Comparison of ENCODE assay signal across 19 cellular contexts in genomic region chr1:205360166-205360565, GRCh38. TPM values are rescaled to one million over a fixed set of nuclear protein-coding genes. Genes with fewer than 3 reads are reported as not detected.
A peak's percentile ranks its signal among the peaks of the same experiment; 100 is the strongest.
DNase-seq lines count a peak whose midpoint lies in the region; TF ChIP-seq lines count a peak whose summit lies in the region.
"Had no signal": no experiment of that assay in that cellular context is flagged by ENCODE, and none has a peak within 500 bp of the region (broad histone marks: within the 10 kb centered on the region; RNA-seq: fewer than 3 reads in every experiment).

No MANE protein-coding gene starts in this region.

- no peak overlapping the region for H3K14ac ChIP-seq in neuronal stem cell (ENCODE audit: low read length)

- no peak overlapping the region for H3K27ac Mint-ChIP-seq in activated naive CD4-positive, alpha-beta T cell treated with anti-CD3 and anti-CD28 coated beads for 36 hours
- H3K27ac Mint-ChIP-seq: activated T-helper 2 cell treated with anti-CD3 and anti-CD28 coated beads, Interferon-gamma antibody, Interleukin-2, Interleukin-4, amounts not matched to agents 10 μg/mL and 5 μg/mL and 100 μg/mL, durations not matched to agents 14 hours and 24 hours and 36 hours; dendritic cell treated with granulocyte-macrophage colony-stimulating factor and Interleukin-4, amounts not matched to agents 40 ng/mL and 50 ng/mL, for 4 days; HFFc6 had no signal

- H4K91ac ChIP-seq in neuronal stem cell (ENCODE audit: low read depth, low read length, poor library complexity): no peak overlapping the region

- H3K4me1 ChIP-seq in neuronal stem cell (ENCODE audit: control insufficient read depth in 2 of 2, insufficient read depth in 1 of 2, low read depth in 1 of 2, low read length in 2 of 2) (peaks cover 19 to 20% of the 10 kb centered on the region in 2 donors), uterus (no peaks in the 10 kb centered on the region)
- H3K4me1 ChIP-seq: prostate gland had no signal

- peak overlapping the region; percentile 79 for H2AFZ ChIP-seq in neuronal stem cell (ENCODE audit: low read length)

- H3K36me3 Mint-ChIP-seq in activated naive CD4-positive, alpha-beta T cell treated with anti-CD3 and anti-CD28 coated beads for 36 hours (ENCODE audit: low read depth): no peaks in the 10 kb centered on the region

- H3K4me3 ChIP-seq in neuronal stem cell (ENCODE audit: low read length in 2 of 2): no peak overlapping the region
- H3K4me3 ChIP-seq in uterus: no peak overlapping the region
- H3K4me3 ChIP-seq: esophagus squamous epithelium, heart right ventricle, prostate gland, upper lobe of left lung had no signal

- WGBS in neuronal stem cell (ENCODE audit: extremely low coverage in 2 of 2, insufficient read length in 2 of 2, insufficient replicate concordance in 1 of 2), 2 donors: no CpG with 5 or more reads among the region's 8 CpGs

- H2BK120ac ChIP-seq in neuronal stem cell (ENCODE audit: low read depth, low read length): peak overlapping the region; percentile 69

- no peak overlapping the region for H3K4ac ChIP-seq in neuronal stem cell (ENCODE audit: low read length)

- H3K27me3 ChIP-seq in neuronal stem cell (ENCODE audit: control insufficient read depth in 3 of 3, insufficient read depth in 3 of 3, low read depth in 1 of 3, low read length in 3 of 3) (no peaks in the 10 kb centered on the region), uterus (no peaks in the 10 kb centered on the region)
- H3K27me3 ChIP-seq: upper lobe of left lung had no signal

- H3K23ac ChIP-seq in neuronal stem cell (ENCODE audit: low read depth, low read length, poor library complexity): no peak overlapping the region

- CTCF ChIA-PET in activated naive CD4-positive, alpha-beta T cell treated with anti-CD3 and anti-CD28 coated beads for 36 hours (lab: Charles Lee): interaction anchor here (0.5 to 2.3 kb wide), 2 partner anchors 125 to 126 kb away, joined by 3 to 4 read pairs; no protein-coding TSS in a partner anchor

- no peaks in the 10 kb centered on the region for H3K9me3 Mint-ChIP-seq in activated naive CD4-positive, alpha-beta T cell treated with anti-CD3 and anti-CD28 coated beads for 36 hours
- H3K9me3 Mint-ChIP-seq: activated T-helper 2 cell treated with anti-CD3 and anti-CD28 coated beads, Interferon-gamma antibody, Interleukin-2, Interleukin-4, amounts not matched to agents 10 μg/mL and 5 μg/mL and 100 μg/mL, durations not matched to agents 14 hours and 24 hours and 36 hours; dendritic cell treated with granulocyte-macrophage colony-stimulating factor and Interleukin-4, amounts not matched to agents 40 ng/mL and 50 ng/mL, for 4 days; HFFc6 had no signal

- H3K27ac ChIP-seq in cingulate gyrus (ENCODE audit: low read depth, low read length): peak overlapping the region; percentile 62
- peak overlapping the region; percentile 80 for H3K27ac ChIP-seq in neuronal stem cell (replicated peaks; ENCODE audit: low read length)
- H3K27ac ChIP-seq in uterus: no peak overlapping the region
- H3K27ac ChIP-seq: esophagus squamous epithelium, heart right ventricle, prostate gland, upper lobe of left lung had no signal

- intact Hi-C loops in uterus (cut with DNase I; ENCODE audit: low total_unique reads): no loop called here
- intact Hi-C loops in activated naive CD4-positive, alpha-beta T cell treated with anti-CD3 and anti-CD28 coated beads for 36 hours (cut with micrococcal nuclease): no loop called here

- H3K18ac ChIP-seq in neuronal stem cell (ENCODE audit: low read length): no peak overlapping the region

- H3K36me3 ChIP-seq in neuronal stem cell (replicated peaks in 1 of 2; ENCODE audit: control insufficient read depth in 2 of 2, insufficient read depth in 2 of 2, low read length in 2 of 2) (no peaks in the 10 kb centered on the region), uterus (no peaks in the 10 kb centered on the region)
- H3K36me3 ChIP-seq: esophagus squamous epithelium, heart right ventricle, prostate gland, upper lobe of left lung had no signal

- no peak overlapping the region for H3K9ac ChIP-seq in neuronal stem cell (ENCODE audit: low read depth, low read length, poor library complexity)

- no peak overlapping the region for H2BK15ac ChIP-seq in neuronal stem cell (ENCODE audit: low read length)

- no peaks in the 10 kb centered on the region for H3K4me1 Mint-ChIP-seq in activated naive CD4-positive, alpha-beta T cell treated with anti-CD3 and anti-CD28 coated beads for 36 hours (ENCODE audit: low read depth)

- no peak overlapping the region for H2AK5ac ChIP-seq in neuronal stem cell (ENCODE audit: low read depth, low read length)

- H3K4me3 Mint-ChIP-seq in activated naive CD4-positive, alpha-beta T cell treated with anti-CD3 and anti-CD28 coated beads for 36 hours: no peak overlapping the region
- H3K4me3 Mint-ChIP-seq: dendritic cell treated with granulocyte-macrophage colony-stimulating factor and Interleukin-4, amounts not matched to agents 40 ng/mL and 50 ng/mL, for 4 days; HFFc6 had no signal

- no peaks in the 10 kb centered on the region for H3K79me1 ChIP-seq in neuronal stem cell (ENCODE audit: low read depth, low read length)

- no peaks in the 10 kb centered on the region for H3K27me3 Mint-ChIP-seq in activated naive CD4-positive, alpha-beta T cell treated with anti-CD3 and anti-CD28 coated beads for 36 hours (ENCODE audit: low read depth)

- H2BK5ac ChIP-seq in neuronal stem cell (ENCODE audit: low read length): no peak overlapping the region

- no peak for TF ChIP-seq POLR2A in uterus (IDR thresholded peaks at IDR 0.05)

- H4K8ac ChIP-seq in neuronal stem cell (ENCODE audit: low read depth, low read length): no peak overlapping the region

- H2BK12ac ChIP-seq in neuronal stem cell (ENCODE audit: low read length): no peak overlapping the region

- H3K9me3 ChIP-seq in neuronal stem cell (replicated peaks in 1 of 2; ENCODE audit: control insufficient read depth in 2 of 2, insufficient read depth in 1 of 2, low read depth in 1 of 2, low read length in 2 of 2): no peaks in the 10 kb centered on the region
- H3K9me3 ChIP-seq in uterus: no peaks in the 10 kb centered on the region
- H3K9me3 ChIP-seq: esophagus squamous epithelium, heart right ventricle, prostate gland, upper lobe of left lung had no signal

- H3K4me2 ChIP-seq in neuronal stem cell (ENCODE audit: insufficient read depth, low read length, poor library complexity, severe bottlenecking): peak overlapping the region; percentile 21

- no peak for TF ChIP-seq CTCF in uterus (IDR thresholded peaks at IDR 0.05)

- DNase-seq in D341Med (ENCODE audit: low spot score): peak; percentile 77
- DNase-seq in NCI-H524 (lab: John Stamatoyannopoulos, UW): peak; percentile 48 to 67
- peak; percentile 73 for DNase-seq in neuronal stem cell (ENCODE audit: low spot score)
- DNase-seq in uterus: no peak
- DNase-seq in UCSD-AML1 (lab: John Stamatoyannopoulos, UW; ENCODE audit: unreplicated experiment): no peak
- no peak for DNase-seq in activated CD4-positive, alpha-beta T cell treated with anti-CD3 and anti-CD28 coated beads for 1 hour
- DNase-seq in activated naive CD4-positive, alpha-beta T cell treated with anti-CD3 and anti-CD28 coated beads for 36 hours: no peak
- DNase-seq: aorta, esophagus squamous epithelium, heart right ventricle, HFFc6, NCI-H1930, PC-3 had no signal

RNA-seq across cellular contexts. Expression of gene KLHDC8A, which starts 3.4 kb away (rescaled TPM):
- polyA plus RNA-seq in neuronal stem cell (2013, experiment 1 of 2): 87.2 TPM
- polyA plus RNA-seq in neuronal stem cell (2013, experiment 2 of 2): 86.1 TPM
- total RNA-seq in uterus: 10 to 100 TPM in 1 of 4 donors, 1 to 10 TPM in 1, under 1 TPM in 1, not detected in 1; 0.88 to 14.1 (median 7.5) TPM
- not detected for total RNA-seq in activated naive CD4-positive, alpha-beta T cell treated with anti-CD3 and anti-CD28 coated beads for 36 hours
- total RNA-seq: activated T-helper 2 cell treated with anti-CD3 and anti-CD28 coated beads, Interferon-gamma antibody, Interleukin-2, Interleukin-4, amounts not matched to agents 10 μg/mL and 5 μg/mL and 100 μg/mL, durations not matched to agents 14 hours and 24 hours and 36 hours; HFFc6; LHCN-M2; PC-3 had no signal
- polyA plus RNA-seq: aorta had no signal

RNA-seq across cellular contexts. Expression of gene NUAK2, which starts 38.6 kb away (rescaled TPM):
- 55.9 TPM for polyA plus RNA-seq in neuronal stem cell (2013, experiment 1 of 2)
- polyA plus RNA-seq in neuronal stem cell (2013, experiment 2 of 2): 57.2 TPM
- total RNA-seq in uterus: 1 to 10 TPM in 2 of 4 donors, under 1 TPM in 1, not detected in 1; 0.73 to 2.0 (median 1.5) TPM
- total RNA-seq in activated naive CD4-positive, alpha-beta T cell treated with anti-CD3 and anti-CD28 coated beads for 36 hours: 10 to 100 TPM; 11.2 to 12.2 TPM

Comparison
In these comparisons a context has a peak if more than half of its experiments do, and no peak if none do; other contexts are left out.
1. DNase-seq: peak in D341Med (single experiment), NCI-H524 (2 of 2) and neuronal stem cell (single experiment); none in uterus (0 of 2), UCSD-AML1 (single experiment), activated CD4-positive, alpha-beta T cell treated with anti-CD3 and anti-CD28 coated beads for 1 hour (single experiment) and activated naive CD4-positive, alpha-beta T cell treated with anti-CD3 and anti-CD28 coated beads for 36 hours (single experiment).
2. H3K27ac ChIP-seq: peak in cingulate gyrus (single experiment) and neuronal stem cell (single experiment); none in uterus (0 of 2).
3. RNA of gene NUAK2, which starts 38.6 kb away (total RNA-seq): 11.2 to 12.2 TPM in activated naive CD4-positive, alpha-beta T cell treated with anti-CD3 and anti-CD28 coated beads for 36 hours; 0.73 to 2.0 TPM in uterus; every median in the first group is over 4 times any median in the second.